In the genomic region with DNA sequence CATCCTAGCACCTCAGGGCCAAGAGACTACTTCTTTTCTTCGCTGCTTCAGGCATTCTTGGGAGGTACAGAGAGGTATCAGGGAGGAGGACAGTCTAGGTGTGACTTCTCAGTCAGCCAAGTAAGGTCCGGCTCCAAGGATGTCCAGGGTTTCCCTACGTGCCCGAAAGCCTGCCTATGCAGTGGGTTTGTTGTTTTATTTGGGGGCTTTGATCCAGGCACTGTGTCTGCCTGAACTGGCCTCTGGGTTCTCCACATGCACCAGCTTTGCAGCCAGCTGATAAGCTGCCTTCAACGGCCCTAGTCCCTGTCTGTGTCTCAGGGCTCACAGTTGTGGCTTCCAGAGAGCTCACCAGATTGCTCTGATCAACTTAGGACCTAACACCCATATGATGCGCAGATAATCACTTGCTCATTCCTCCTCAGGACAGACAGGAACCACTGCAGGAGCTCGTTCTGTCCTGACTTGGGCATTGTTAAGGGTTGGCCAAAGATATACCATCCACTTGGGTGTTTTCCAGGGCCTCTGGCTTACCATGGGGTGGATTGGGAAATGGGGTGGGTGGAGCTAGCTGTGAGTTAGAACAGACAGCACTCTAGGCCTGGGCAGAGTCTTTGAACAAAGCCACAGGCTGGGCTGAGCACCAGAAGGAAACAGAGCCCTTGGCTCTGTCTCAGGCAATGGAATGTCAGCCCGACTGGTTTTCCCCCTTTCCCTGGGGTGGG, we compare ENCODE assay signal across 9 cellular contexts. TPM values are rescaled to one million over a fixed set of nuclear protein-coding genes. Genes with fewer than 3 reads are reported as not detected.
DNase-seq lines count a peak whose midpoint lies in the region; ATAC-seq, FAIRE-seq and TF ChIP-seq lines count a peak whose summit lies in the region.
"Had no signal": no experiment of that assay in that cellular context is flagged by ENCODE, and none has a peak within 500 bp of the region (broad histone marks: within the 10 kb centered on the region; RNA-seq: fewer than 3 reads in every experiment).

No MANE protein-coding gene starts in this region.

- dilution Hi-C loops in endothelial cell of umbilical vein (cut with MboI; ENCODE audit: extremely low pct_ligation_motif_present, low sequenced_read_pairs), result no loop called here

- no TSS peak for BruUV-seq in endothelial cell of umbilical vein (replicated peaks; lab: Mats Ljungman, UMichigan)

- H4K20me1 ChIP-seq in endothelial cell of umbilical vein (replicated peaks; ENCODE audit: control insufficient read depth, extremely low read depth, insufficient read depth, low read length), result no peaks in the 10 kb centered on the region

- intact Hi-C loops in endothelial cell of umbilical vein (cut with micrococcal nuclease), result no loop called here
- intact Hi-C loops in vagina (cut with DNase I), result no loop called here

- H3K36me3 ChIP-seq in endothelial cell of umbilical vein (ENCODE audit: control insufficient read depth in 2 of 2, extremely low read depth in 1 of 2, insufficient read depth in 2 of 2, low read length in 2 of 2) (no peaks in the 10 kb centered on the region), vagina (no peaks in the 10 kb centered on the region)

- CTCF ChIA-PET in endothelial cell of umbilical vein (lab: Charles Lee), result interaction anchor here (0.7 to 1.8 kb wide), 5 partner anchors 11 to 48 kb away, joined by 3 to 12 read pairs (median 4); no protein-coding TSS in a partner anchor

- no peak overlapping the region for H2AFZ ChIP-seq in endothelial cell of umbilical vein (ENCODE audit: low read depth, low read length)

- no peaks in the 10 kb centered on the region for H3K79me2 ChIP-seq in endothelial cell of umbilical vein (ENCODE audit: control insufficient read depth, insufficient read depth, low read length)

- DNase-seq in SIG-M5 treated with dmso at 0.1 percent for 504 hours (lab: John Stamatoyannopoulos, UW; ENCODE audit: unreplicated experiment) (peak; percentile 4), SIG-M5 (lab: John Stamatoyannopoulos, UW) (no peak), endothelial cell of umbilical vein (ENCODE audit: low read depth, low spot score) (peak; percentile 55), medulla oblongata (ENCODE audit: extremely low spot score) (peak; percentile 45), vagina (ENCODE audit: extremely low spot score in 2 of 2) (no peak), NCI-H1930 (lab: John Stamatoyannopoulos, UW) (no peak)

- peaks cover 3% of the 10 kb centered on the region for H3K4me1 ChIP-seq in endothelial cell of umbilical vein (ENCODE audit: control insufficient read depth, extremely low read depth, insufficient read depth, low read length)
- H3K4me1 ChIP-seq in vagina, result peaks cover 44% of the 10 kb centered on the region

- H3K27ac ChIP-seq in endothelial cell of umbilical vein (ENCODE audit: insufficient read depth, low read depth, low read length) (no peak overlapping the region), vagina (peak overlapping the region; percentile 54)

- peak; percentile 83 for FAIRE-seq in endothelial cell of umbilical vein (lab: Jason Lieb, UNC)
- FAIRE-seq: TTC549 had no signal

- H3K4me3 ChIP-seq in endothelial cell of umbilical vein (replicated peaks in 1 of 3; ENCODE audit: insufficient read depth in 1 of 3, low read depth in 1 of 3, low read length in 3 of 3), result no peak overlapping the region
- H3K4me3 ChIP-seq in vagina, result no peak overlapping the region

- no peak overlapping the region for H3K9ac ChIP-seq in endothelial cell of umbilical vein (replicated peaks; ENCODE audit: extremely low read depth, insufficient read depth, low read length)

- no peak overlapping the region for H3K4me2 ChIP-seq in endothelial cell of umbilical vein (ENCODE audit: insufficient read depth, low read length)

- POLR2A ChIA-PET in endothelial cell of umbilical vein (lab: Charles Lee), result interaction anchor here (1.0 kb wide), 1 partner anchor 48 kb away, joined by 3 read pairs; no protein-coding TSS in a partner anchor

- H3K9me3 ChIP-seq in endothelial cell of umbilical vein (replicated peaks; ENCODE audit: control insufficient read depth, insufficient read depth, low read length), result no peaks in the 10 kb centered on the region
- no peaks in the 10 kb centered on the region for H3K9me3 ChIP-seq in vagina

- TF ChIP-seq POLR2A in endothelial cell of umbilical vein (IDR thresholded peaks at IDR 0.05; ENCODE audit: low read depth, low read length) (no peak), vagina (IDR thresholded peaks at IDR 0.05) (no peak)

- no peaks in the 10 kb centered on the region for H3K27me3 ChIP-seq in endothelial cell of umbilical vein (ENCODE audit: control insufficient read depth in 2 of 2, insufficient read depth in 2 of 2, low read length in 2 of 2)
- no peaks in the 10 kb centered on the region for H3K27me3 ChIP-seq in vagina

- ATAC-seq in GM19351 (IDR thresholded peaks at IDR 0.05; ENCODE audit: unreplicated experiment) (no peak), HG03460 (IDR thresholded peaks at IDR 0.05; ENCODE audit: unreplicated experiment) (no peak)

- TF ChIP-seq CTCF in endothelial cell of umbilical vein (IDR thresholded peaks at IDR 0.05; ENCODE audit: extremely low read depth in 1 of 2, insufficient read depth in 1 of 2, low read depth in 1 of 2, low read length in 2 of 2) (no peak), vagina (IDR thresholded peaks at IDR 0.05) (no peak)

- H3K9me1 ChIP-seq in endothelial cell of umbilical vein (replicated peaks; ENCODE audit: control insufficient read depth, extremely low read depth, insufficient read depth, low read length), result no peaks in the 10 kb centered on the region

TF ChIP-seq in endothelial cell of umbilical vein, 7 proteins besides CTCF, POLR2A, EP300 and RAD21:
- TF ChIP-seq EZH2 (IDR thresholded peaks at IDR 0.05; ENCODE audit: borderline replicate concordance, low read depth, low read length, severe bottlenecking) (no peak), FOS (IDR thresholded peaks at IDR 0.05; ENCODE audit: borderline replicate concordance, insufficient read depth, low read length) (no peak), GATA2 (IDR thresholded peaks at IDR 0.05; ENCODE audit: insufficient read depth, insufficient read length, low read depth, low read length) (no peak), MAX (IDR thresholded peaks at IDR 0.05; ENCODE audit: insufficient read depth, insufficient read length) (no peak), POLR2AphosphoS5 (IDR thresholded peaks at IDR 0.05; ENCODE audit: insufficient read depth, low read depth, low read length) (no peak), JUN (IDR thresholded peaks at IDR 0.05; ENCODE audit: borderline replicate concordance, insufficient read depth, insufficient read length, low read depth) (no peak)

RNA-seq across cellular contexts. Expression of gene CRYBB3, which starts 45.5 kb away (rescaled TPM):
- total RNA-seq in endothelial cell of umbilical vein, result 1.2 and 1.7 TPM in 2 replicates
- polyA plus RNA-seq in endothelial cell of umbilical vein, result 0.54 and 0.59 TPM in 2 replicates
- polyA plus RNA-seq in endothelial cell of umbilical vein (2011; cell fraction: cytosol; rRNA removed), result 0.25 and 0.32 TPM in 2 replicates
- 0.74 and 0.76 TPM in 2 replicates for polyA plus RNA-seq in endothelial cell of umbilical vein (2011; cell fraction: nucleus; rRNA removed)
- not detected in 2 replicates for polyA plus RNA-seq in endothelial cell of umbilical vein (2012)
- polyA minus RNA-seq in endothelial cell of umbilical vein, result not detected in 2 replicates
- polyA minus RNA-seq in endothelial cell of umbilical vein (2011; cell fraction: cytosol; rRNA and poly(A)+ RNA removed), result not detected
- polyA minus RNA-seq in endothelial cell of umbilical vein (2011; cell fraction: nucleus; rRNA and poly(A)+ RNA removed), result not detected in 2 replicates
- not detected for total RNA-seq in vagina

Comparison
In these comparisons a context has a peak if more than half of its experiments do, and no peak if none do; other contexts are left out.
1. DNase-seq: peak in SIG-M5 treated with dmso at 0.1 percent for 504 hours (single experiment), endothelial cell of umbilical vein (single experiment) and medulla oblongata (single experiment); none in SIG-M5 (single experiment), vagina (0 of 2) and NCI-H1930 (0 of 2).